8 cellular contexts compared by ENCODE assay signal in genomic region chr14:104770851-104771272, GRCh38. TPM values are rescaled to one million over a fixed set of nuclear protein-coding genes. Genes with fewer than 3 reads are reported as not detected.
A peak's percentile ranks its signal among the peaks of the same experiment; 100 is the strongest.
DNase-seq lines count a peak whose midpoint lies in the region; ATAC-seq and TF ChIP-seq lines count a peak whose summit lies in the region.

No MANE protein-coding gene starts in this region.

- CTCF ChIA-PET in CD8-positive, alpha-beta T cell (lab: Charles Lee) = interaction anchor here (1.0 to 7.5 kb wide), 5 partner anchors 10 to 275 kb away, joined by 3 to 109 read pairs (median 5); partner anchors contain the start of gene AKT1

- peak; percentile 31 for TF ChIP-seq CTCF in CD8-positive, alpha-beta T cell (IDR thresholded peaks at IDR 0.05)
- TF ChIP-seq CTCF in HFF-Myc (IDR thresholded peaks at IDR 0.05; ENCODE audit: low read depth, low read length, missing control alignments) = peak; percentile 76
- TF ChIP-seq CTCF in body of pancreas (IDR thresholded peaks at IDR 0.05) = peak in 6 of 7 experiments; percentile 7 to 56 (median 26)

- H3K27me3 Mint-ChIP-seq in CD8-positive, alpha-beta T cell (ENCODE audit: low read depth) = no peaks in the 10 kb centered on the region

- H3K4me1 Mint-ChIP-seq in CD8-positive, alpha-beta T cell (ENCODE audit: low read depth) = peaks cover 4% of the 10 kb centered on the region

- 94 to 98% methylated on average over 5 of the region's 5 CpGs for WGBS in body of pancreas, 2 donors

- H3K36me3 Mint-ChIP-seq in CD8-positive, alpha-beta T cell = peaks cover 34% of the 10 kb centered on the region

- H3K4me1 ChIP-seq in CD8-positive, alpha-beta T cell (ENCODE audit: insufficient read depth, low read length) = peaks cover 5% of the 10 kb centered on the region
- H3K4me1 ChIP-seq in body of pancreas = peaks cover 38% of the 10 kb centered on the region

- H3K36me3 ChIP-seq in CD8-positive, alpha-beta T cell (ENCODE audit: insufficient read depth, low read length) = peaks cover 4% of the 10 kb centered on the region
- peaks cover 9 to 13% of the 10 kb centered on the region in 2 donors for H3K36me3 ChIP-seq in body of pancreas (replicated peaks in 1 of 2; ENCODE audit: insufficient read depth in 1 of 2, low read depth in 2 of 2)

- H3K9me3 Mint-ChIP-seq in CD8-positive, alpha-beta T cell = no peaks in the 10 kb centered on the region

- intact Hi-C loops in CD8-positive, alpha-beta T cell (cut with DNase I, micrococcal nuclease) = no loop called here
- intact Hi-C loops in body of pancreas (cut with DNase I) = loop anchor here (5.0 kb wide), 1 partner anchor 51 kb away; no protein-coding TSS in a partner anchor

- no peak overlapping the region for H3K27ac Mint-ChIP-seq in CD8-positive, alpha-beta T cell

- no peak overlapping the region for H3K4me3 Mint-ChIP-seq in CD8-positive, alpha-beta T cell

- H3K27ac ChIP-seq in CD8-positive, alpha-beta T cell (ENCODE audit: low read depth, low read length) = no peak overlapping the region
- H3K27ac ChIP-seq in body of pancreas = no peak overlapping the region

- no peaks in the 10 kb centered on the region for H3K9me3 ChIP-seq in CD8-positive, alpha-beta T cell (ENCODE audit: low read length)
- no peaks in the 10 kb centered on the region for H3K9me3 ChIP-seq in body of pancreas

- TF ChIP-seq POLR2A in body of pancreas (IDR thresholded peaks at IDR 0.05) = no peak

- POLR2A ChIA-PET in CD8-positive, alpha-beta T cell (lab: Charles Lee) = interaction anchor here (0.6 kb wide), 1 partner anchor 19 kb away, joined by 3 read pairs; no protein-coding TSS in a partner anchor

- no peaks in the 10 kb centered on the region for H3K27me3 ChIP-seq in CD8-positive, alpha-beta T cell (ENCODE audit: insufficient read depth, low read length)
- H3K27me3 ChIP-seq in body of pancreas = no peaks in the 10 kb centered on the region

- ATAC-seq in CD8-positive, alpha-beta T cell = no peak
- ATAC-seq in body of pancreas (no peak), HG03378 (IDR thresholded peaks at IDR 0.05; ENCODE audit: unreplicated experiment) (no peak)
- ATAC-seq in activated CD4-positive, CD25-positive, alpha-beta regulatory T cell treated with anti-CD3 and anti-CD28 coated beads, Interleukin-2, amount 50 U/mL, for 24 hours = no peak

- H3K4me3 ChIP-seq in CD8-positive, alpha-beta T cell (ENCODE audit: low read depth, low read length) = no peak overlapping the region
- H3K4me3 ChIP-seq in HFF-Myc (replicated peaks; ENCODE audit: low read depth, low read length) (no peak overlapping the region), body of pancreas (no peak overlapping the region)

- DNase-seq in CD8-positive, alpha-beta T cell = no peak
- DNase-seq in HFF-Myc (ENCODE audit: extremely low read depth, low read depth) = no peak
- DNase-seq in body of pancreas = no peak
- peak; percentile 28 for DNase-seq in myocyte (ENCODE audit: low read depth)
- no peak for DNase-seq in kidney glomerular epithelial cell (lab: John Stamatoyannopoulos, UW)
- DNase-seq in HK-2 (ENCODE audit: unreplicated experiment) = no peak

RNA-seq across cellular contexts. Expression of gene SIVA1, which starts 17.9 kb away (rescaled TPM):
- total RNA-seq in CD8-positive, alpha-beta T cell = 100 to 1,000 TPM; 104 to 115 TPM
- total RNA-seq in body of pancreas (100 to 1,000 TPM; 111 to 130 TPM), myocyte (173 and 212 TPM in 2 replicates)
- 73.7 TPM for polyA plus RNA-seq in myocyte (2012)

RNA-seq across cellular contexts. Expression of gene AKT1, which starts 24.7 kb away (rescaled TPM):
- 10 to 100 TPM; 65.7 to 67.7 TPM for total RNA-seq in CD8-positive, alpha-beta T cell
- total RNA-seq in body of pancreas (100 to 1,000 TPM in 1 of 2 donors, 10 to 100 TPM in 1; 74.2 to 151 TPM), myocyte (128 and 136 TPM in 2 replicates)
- 160 TPM for polyA plus RNA-seq in myocyte (2012)

RNA-seq across cellular contexts. Expression of gene ZBTB42, which starts 30.0 kb away (rescaled TPM):
- 1 to 10 TPM; 2.0 to 2.3 TPM for total RNA-seq in CD8-positive, alpha-beta T cell
- total RNA-seq in body of pancreas (10 to 100 TPM; 10.6 to 21.8 TPM), myocyte (7.6 TPM in 2 replicates)
- 2.5 TPM for polyA plus RNA-seq in myocyte (2012)

RNA-seq across cellular contexts. Expression of gene ADSS1, which starts 46.8 kb away (rescaled TPM):
- total RNA-seq in CD8-positive, alpha-beta T cell = 1 to 10 TPM; 2.4 to 3.5 TPM
- total RNA-seq in body of pancreas (1 to 10 TPM; 4.0 to 4.7 TPM), myocyte (11.2 and 20.2 TPM in 2 replicates)
- polyA plus RNA-seq in myocyte (2012) = 11.3 TPM
